ENCODE assay signal across 13 cellular contexts in the genomic region with DNA sequence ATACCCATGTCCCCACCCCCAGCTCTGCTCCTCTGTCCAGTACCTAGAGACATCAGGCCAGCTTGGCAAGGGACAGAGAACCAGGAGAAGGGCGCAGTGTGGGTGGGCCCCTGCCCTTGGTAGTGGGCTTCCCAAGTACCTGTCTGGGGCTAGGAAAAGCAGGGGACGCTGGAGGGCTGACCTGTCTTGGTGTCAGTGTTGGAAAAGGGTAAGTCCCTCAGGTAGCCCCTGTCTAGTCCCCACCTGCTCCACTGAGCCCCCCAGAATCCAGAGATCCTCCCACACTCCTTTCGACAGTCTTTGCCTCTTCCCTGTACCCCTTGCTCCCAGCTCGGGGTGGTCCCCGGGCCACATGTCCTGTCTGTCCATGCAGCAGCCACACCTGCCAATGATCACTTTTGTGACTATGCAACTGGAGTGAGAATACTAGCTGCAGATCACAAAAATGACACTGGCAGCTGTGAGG. TPM values are rescaled to one million over a fixed set of nuclear protein-coding genes. Genes with fewer than 3 reads are reported as not detected.
A peak's percentile ranks its signal among the peaks of the same experiment; 100 is the strongest.
DNase-seq lines count a peak whose midpoint lies in the region; ATAC-seq lines count a peak whose summit lies in the region.
"Had no signal": no experiment of that assay in that cellular context is flagged by ENCODE, and none has a peak within 500 bp of the region (broad histone marks: within the 10 kb centered on the region; RNA-seq: fewer than 3 reads in every experiment).

No MANE protein-coding gene starts in this region.

- DNase-seq in activated CD4-positive, alpha-beta T cell treated with anti-CD3 and anti-CD28 coated beads for 48 hours: peak; percentile 1
- DNase-seq in activated CD4-positive, alpha-beta T cell treated with anti-CD3 and anti-CD28 coated beads, Interleukin-2, amount 50 U/mL, for 48 hours: no peak
- no peak for DNase-seq in activated CD8-positive, alpha-beta memory T cell treated with anti-CD3 and anti-CD28 coated beads, Interleukin-2, amount 10 ng/mL, durations not matched to agents 7 days and 5 days
- DNase-seq in immature natural killer cell (no peak), NCI-H1092 treated with DMSO at 0.1 percent for 48 hours (lab: John Stamatoyannopoulos, UW) (no peak)
- DNase-seq: effector CD4-positive, alpha-beta T cell; NCI-H1092 had no signal

- H3K27ac ChIP-seq in subcutaneous abdominal adipose tissue (ENCODE audit: low read depth, low read length): peak overlapping the region; percentile 60

- no peaks in the 10 kb centered on the region for H3K9me3 Mint-ChIP-seq in activated CD8-positive, alpha-beta memory T cell treated with anti-CD3 and anti-CD28 coated beads, Interleukin-2, amount 10 ng/mL, durations not matched to agents 7 days and 5 days (ENCODE audit: low read depth)
- H3K9me3 Mint-ChIP-seq in immature natural killer cell: no peaks in the 10 kb centered on the region

- peak overlapping the region in 4 of 5 donors; percentile 56 to 91 (median 78) for H3K9ac ChIP-seq in subcutaneous abdominal adipose tissue (ENCODE audit: low read length in 5 of 5)

- H3K4me3 ChIP-seq in subcutaneous abdominal adipose tissue (ENCODE audit: low read depth in 1 of 5, low read length in 5 of 5): peak overlapping the region in 1 of 5 donors; percentile 33

- no peak for ATAC-seq in activated CD8-positive, alpha-beta memory T cell treated with anti-CD3 and anti-CD28 coated beads, Interleukin-2, amount 10 ng/mL, durations not matched to agents 7 days and 5 days
- no peak for ATAC-seq in GM21381 (IDR thresholded peaks at IDR 0.05; ENCODE audit: unreplicated experiment)
- no peak for ATAC-seq in HG02678 (IDR thresholded peaks at IDR 0.05; ENCODE audit: unreplicated experiment)

- no peak overlapping the region for H3K27ac Mint-ChIP-seq in activated CD8-positive, alpha-beta memory T cell treated with anti-CD3 and anti-CD28 coated beads, Interleukin-2, amount 10 ng/mL, durations not matched to agents 7 days and 5 days
- H3K27ac Mint-ChIP-seq in immature natural killer cell: peak overlapping the region in 5 of 6 donors; percentile 86 to 98 (median 97)

- H3K4me1 ChIP-seq in subcutaneous abdominal adipose tissue (ENCODE audit: control insufficient read depth in 5 of 5, insufficient read depth in 5 of 5, low read length in 5 of 5): peaks cover 0 to 34% (median 26%) of the 10 kb centered on the region in 5 donors

- H3K27me3 ChIP-seq in subcutaneous abdominal adipose tissue (ENCODE audit: control insufficient read depth in 5 of 5, insufficient read depth in 4 of 5, low read length in 5 of 5): peaks cover 0 to 4% (median 0%) of the 10 kb centered on the region in 5 donors
- H3K27me3 ChIP-seq: Peyer's patch had no signal

- CTCF ChIA-PET in activated CD8-positive, alpha-beta memory T cell treated with anti-CD3 and anti-CD28 coated beads, Interleukin-2, amount 10 ng/mL, durations not matched to agents 7 days and 5 days (lab: Charles Lee): interaction anchor here (0.7 to 8.5 kb wide), 15 partner anchors 14 to 406 kb away, joined by 3 to 260 read pairs (median 4); partner anchors contain the start of genes ANKZF1, ATG9A, CNPPD1 and DNAJB2

- H3K4me3 Mint-ChIP-seq in activated CD8-positive, alpha-beta memory T cell treated with anti-CD3 and anti-CD28 coated beads, Interleukin-2, amount 10 ng/mL, durations not matched to agents 7 days and 5 days: peak overlapping the region; percentile 70
- H3K4me3 Mint-ChIP-seq in immature natural killer cell: peak overlapping the region; percentile 73 to 86 (median 77)

- no peaks in the 10 kb centered on the region for H3K9me3 ChIP-seq in subcutaneous abdominal adipose tissue (ENCODE audit: control insufficient read depth in 5 of 5, low read length in 5 of 5)
- H3K9me3 ChIP-seq: Peyer's patch had no signal

- H3K36me3 Mint-ChIP-seq in activated CD8-positive, alpha-beta memory T cell treated with anti-CD3 and anti-CD28 coated beads, Interleukin-2, amount 10 ng/mL, durations not matched to agents 7 days and 5 days: no peaks in the 10 kb centered on the region
- H3K36me3 Mint-ChIP-seq in immature natural killer cell: no peaks in the 10 kb centered on the region

- peaks cover 10% of the 10 kb centered on the region for H3K27me3 Mint-ChIP-seq in activated CD8-positive, alpha-beta memory T cell treated with anti-CD3 and anti-CD28 coated beads, Interleukin-2, amount 10 ng/mL, durations not matched to agents 7 days and 5 days
- peaks cover 2 to 10% (median 7%) of the 10 kb centered on the region in 3 donors for H3K27me3 Mint-ChIP-seq in immature natural killer cell (ENCODE audit: low read depth in 3 of 3)

- H3K4me1 Mint-ChIP-seq in activated CD8-positive, alpha-beta memory T cell treated with anti-CD3 and anti-CD28 coated beads, Interleukin-2, amount 10 ng/mL, durations not matched to agents 7 days and 5 days: peaks cover 10% of the 10 kb centered on the region
- peaks cover 10 to 17% of the 10 kb centered on the region in 2 donors for H3K4me1 Mint-ChIP-seq in immature natural killer cell

- H3K36me3 ChIP-seq in subcutaneous abdominal adipose tissue (ENCODE audit: control insufficient read depth in 5 of 5, insufficient read depth in 5 of 5, low read length in 5 of 5): no peaks in the 10 kb centered on the region
- H3K36me3 ChIP-seq: Peyer's patch had no signal

RNA-seq across cellular contexts. Expression of gene DNAJB2, which starts 14.6 kb away (rescaled TPM):
- 10 to 100 TPM; 48.2 to 49.0 TPM for total RNA-seq in activated CD8-positive, alpha-beta memory T cell treated with anti-CD3 and anti-CD28 coated beads, Interleukin-2, amount 10 ng/mL, durations not matched to agents 7 days and 5 days
- polyA plus RNA-seq in immature natural killer cell: 1 to 10 TPM; 2.8 to 3.6 (median 2.9) TPM

RNA-seq across cellular contexts. Expression of gene PTPRN, which starts 15.4 kb away (rescaled TPM):
- under 1 TPM in 1 of 2 experiments, not detected in 1; 0.28 TPM for total RNA-seq in activated CD8-positive, alpha-beta memory T cell treated with anti-CD3 and anti-CD28 coated beads, Interleukin-2, amount 10 ng/mL, durations not matched to agents 7 days and 5 days
- under 1 TPM in 1 of 3 donors, not detected in 2; 0.41 TPM for polyA plus RNA-seq in immature natural killer cell
- polyA plus RNA-seq: keratinocyte had no signal

RNA-seq across cellular contexts. Expression of gene RESP18, which starts 38.8 kb away (rescaled TPM):
- total RNA-seq in activated CD8-positive, alpha-beta memory T cell treated with anti-CD3 and anti-CD28 coated beads, Interleukin-2, amount 10 ng/mL, durations not matched to agents 7 days and 5 days: not detected
- polyA plus RNA-seq in immature natural killer cell: not detected
- total RNA-seq: activated CD8-positive, alpha-beta memory T cell treated with anti-CD3 and anti-CD28 coated beads for 36 hours; Peyer's patch had no signal
- polyA plus RNA-seq: keratinocyte had no signal

RNA-seq across cellular contexts. Expression of gene TUBA4A, which starts 40.1 kb away (rescaled TPM):
- 100 to 1,000 TPM; 244 to 337 TPM for total RNA-seq in activated CD8-positive, alpha-beta memory T cell treated with anti-CD3 and anti-CD28 coated beads, Interleukin-2, amount 10 ng/mL, durations not matched to agents 7 days and 5 days
- 100 to 1,000 TPM in 2 of 3 donors, 10 to 100 TPM in 1; 88.6 to 137 (median 124) TPM for polyA plus RNA-seq in immature natural killer cell

RNA-seq across cellular contexts. Expression of gene TUBA4B, which starts 40.7 kb away (rescaled TPM):
- total RNA-seq in activated CD8-positive, alpha-beta memory T cell treated with anti-CD3 and anti-CD28 coated beads, Interleukin-2, amount 10 ng/mL, durations not matched to agents 7 days and 5 days: not detected
- polyA plus RNA-seq in immature natural killer cell: not detected
- total RNA-seq: activated CD8-positive, alpha-beta memory T cell treated with anti-CD3 and anti-CD28 coated beads for 36 hours; Peyer's patch had no signal
- polyA plus RNA-seq: keratinocyte had no signal
